ENCODE assay signal across 8 cellular contexts in genomic region chr10:69325637-69326523, GRCh38. TPM values are rescaled to one million over a fixed set of nuclear protein-coding genes. Genes with fewer than 3 reads are reported as not detected.
DNase-seq lines count a peak whose midpoint lies in the region; FAIRE-seq and TF ChIP-seq lines count a peak whose summit lies in the region.
"Not testable (repeated sequence)": the region's sequence is repeated elsewhere in the genome, so short reads cannot be mapped to it uniquely, and the experiment has no call there.

No MANE protein-coding gene starts in this region.

- peak overlapping the region; percentile 39 for H3K4me3 Mint-ChIP-seq in osteocyte (ENCODE audit: unreplicated experiment)

- peak overlapping the region in 1 of 2 experiments; percentile 75; a peak in 2 of 4 replicates for H3K27ac ChIP-seq in SK-N-SH (ENCODE audit: low read depth in 2 of 2, low read length in 1 of 2)
- peak overlapping the region; percentile 57 to 90 for H3K27ac ChIP-seq in ascending aorta
- not testable (repeated sequence) for H3K27ac ChIP-seq in endothelial cell of umbilical vein (ENCODE audit: insufficient read depth, low read depth, low read length)
- peak overlapping the region; percentile 67 for H3K27ac ChIP-seq in iPS-20b (ENCODE audit: low read length)

- BruUV-seq in endothelial cell of umbilical vein (replicated peaks; lab: Mats Ljungman, UMichigan) = not testable (repeated sequence)

- TF ChIP-seq CTCF in SK-N-SH (IDR thresholded peaks at IDR 0.05); ascending aorta (IDR thresholded peaks at IDR 0.05); osteocyte (IDR thresholded peaks at IDR 0.05): not testable (repeated sequence)
- TF ChIP-seq CTCF in endothelial cell of umbilical vein (IDR thresholded peaks at IDR 0.05; ENCODE audit: extremely low read depth in 1 of 2, insufficient read depth in 1 of 2, low read depth in 1 of 2, low read length in 2 of 2) = peak in 1 of 2 donors; percentile 4

- POLR2A ChIA-PET in SK-N-SH (lab: Yijun Ruan, JAX) = not testable (repeated sequence)
- POLR2A ChIA-PET in endothelial cell of umbilical vein (lab: Charles Lee) = interaction anchor here (0.6 kb wide), 1 partner anchor 23 kb away, joined by 3 read pairs; no protein-coding TSS in a partner anchor

- H3K4me3 ChIP-seq in SK-N-SH (ENCODE audit: low read depth in 2 of 2, low read length in 1 of 2); ascending aorta; endothelial cell of umbilical vein (replicated peaks in 1 of 3; ENCODE audit: insufficient read depth in 1 of 3, low read depth in 1 of 3, low read length in 3 of 3): not testable (repeated sequence)
- H3K4me3 ChIP-seq in iPS-20b (ENCODE audit: low read length) = peak overlapping the region; percentile 42; the same call in 1 of the 2 replicates

- peak; percentile 78 for FAIRE-seq in endothelial cell of umbilical vein (lab: Jason Lieb, UNC)

- H3K36me3 Mint-ChIP-seq in osteocyte (ENCODE audit: unreplicated experiment) = not testable (repeated sequence)

- H3K27me3 ChIP-seq in SK-N-SH (ENCODE audit: insufficient read depth); ascending aorta; endothelial cell of umbilical vein (ENCODE audit: control insufficient read depth in 2 of 2, insufficient read depth in 2 of 2, low read length in 2 of 2); iPS-20b (ENCODE audit: insufficient read depth, low read length): not testable (repeated sequence)

- H3K9me3 Mint-ChIP-seq in osteocyte (ENCODE audit: unreplicated experiment) = not testable (repeated sequence)

- CTCF ChIA-PET in SK-N-SH (lab: Yijun Ruan, JAX) (interaction anchor here (0.8 kb wide), 1 partner anchor 86 kb away, joined by 3 read pairs; no protein-coding TSS in a partner anchor), endothelial cell of umbilical vein (lab: Charles Lee) (interaction anchor here (1.2 kb wide), 2 partner anchors 67 to 91 kb away, joined by 4 read pairs; no protein-coding TSS in a partner anchor)

- H3K9me3 ChIP-seq in SK-N-SH; ascending aorta; endothelial cell of umbilical vein (replicated peaks; ENCODE audit: control insufficient read depth, insufficient read depth, low read length); iPS-20b (ENCODE audit: insufficient read depth, low read depth, low read length): not testable (repeated sequence)

- intact Hi-C loops in ascending aorta (cut with DNase I); endothelial cell of umbilical vein (cut with micrococcal nuclease): not testable (repeated sequence)

- H3K36me3 ChIP-seq in SK-N-SH (replicated peaks in 1 of 2; ENCODE audit: control insufficient read depth in 1 of 2, insufficient read depth in 2 of 2, low read length in 1 of 2) = peaks cover 0 to 14% of the 10 kb centered on the region in 2 experiments
- H3K36me3 ChIP-seq in ascending aorta; endothelial cell of umbilical vein (ENCODE audit: control insufficient read depth in 2 of 2, extremely low read depth in 1 of 2, insufficient read depth in 2 of 2, low read length in 2 of 2); iPS-20b (ENCODE audit: insufficient read depth, low read depth, low read length): not testable (repeated sequence)

- H3K4me1 Mint-ChIP-seq in osteocyte (ENCODE audit: unreplicated experiment) = peaks cover 57% of the 10 kb centered on the region

- TF ChIP-seq POLR2A in endothelial cell of umbilical vein (IDR thresholded peaks at IDR 0.05; ENCODE audit: low read depth, low read length) = not testable (repeated sequence)

- H3K27me3 Mint-ChIP-seq in osteocyte (ENCODE audit: unreplicated experiment) = not testable (repeated sequence)

- WGBS in SK-N-SH (ENCODE audit: low lambda C conversion rate) = 61% methylated on average over 23 of the region's 24 CpGs

- DNase-seq in 8988T (peak; percentile 57), ELF-1 (ENCODE audit: low read depth, low spot score) (peak; percentile 67), NCI-H1694 treated with DMSO at 0.1 percent for 48 hours (lab: John Stamatoyannopoulos, UW) (peak; percentile 28), SK-N-SH (peak; percentile 80), endothelial cell of umbilical vein (ENCODE audit: low read depth, low spot score) (peak; percentile 50)
- DNase-seq in ascending aorta (ENCODE audit: low spot score in 2 of 2); osteocyte (ENCODE audit: extremely low spot score, unreplicated experiment): not testable (repeated sequence)

- H3K79me2 ChIP-seq in SK-N-SH (ENCODE audit: insufficient read depth) (peaks cover 100% of the 10 kb centered on the region), endothelial cell of umbilical vein (ENCODE audit: control insufficient read depth, insufficient read depth, low read length) (peaks cover 88% of the 10 kb centered on the region)

- H3F3A ChIP-seq in SK-N-SH (replicated peaks; ENCODE audit: insufficient read depth) = not testable (repeated sequence)

- H3K9me2 ChIP-seq in SK-N-SH = not testable (repeated sequence)

- H3K4me2 ChIP-seq in SK-N-SH = not testable (repeated sequence)
- H3K4me2 ChIP-seq in endothelial cell of umbilical vein (ENCODE audit: insufficient read depth, low read length) = peak overlapping the region; percentile 34

- H3K9ac ChIP-seq in SK-N-SH; endothelial cell of umbilical vein (replicated peaks; ENCODE audit: extremely low read depth, insufficient read depth, low read length): not testable (repeated sequence)
- peak overlapping the region; percentile 73; the same call in 1 of the 2 replicates for H3K9ac ChIP-seq in iPS-20b (ENCODE audit: low read depth, low read length)

- peaks cover 15 to 35% of the 10 kb centered on the region in 2 experiments; a peak in 3 of 4 replicates for H3K4me1 ChIP-seq in SK-N-SH (ENCODE audit: control insufficient read depth in 1 of 2, insufficient read depth in 2 of 2, low read depth in 1 of 2, low read length in 1 of 2)
- H3K4me1 ChIP-seq in ascending aorta = peaks cover 9 to 72% of the 10 kb centered on the region in 2 donors
- peaks cover 36% of the 10 kb centered on the region for H3K4me1 ChIP-seq in endothelial cell of umbilical vein (ENCODE audit: control insufficient read depth, extremely low read depth, insufficient read depth, low read length)
- H3K4me1 ChIP-seq in iPS-20b (ENCODE audit: insufficient read depth, low read length) = peaks cover 57% of the 10 kb centered on the region

- peak in 1 of 2 experiments; percentile 52; a peak in 1 of 4 replicates for TF ChIP-seq EP300 in SK-N-SH (IDR thresholded peaks at IDR 0.05; ENCODE audit: borderline replicate concordance in 1 of 2, low read depth in 1 of 2, low read length in 1 of 2)

- dilution Hi-C loops in endothelial cell of umbilical vein (cut with MboI; ENCODE audit: extremely low pct_ligation_motif_present, low sequenced_read_pairs) = not testable (repeated sequence)

- H4K20me1 ChIP-seq in SK-N-SH (ENCODE audit: insufficient read depth) = peaks cover 93% of the 10 kb centered on the region
- not testable (repeated sequence) for H4K20me1 ChIP-seq in endothelial cell of umbilical vein (replicated peaks; ENCODE audit: control insufficient read depth, extremely low read depth, insufficient read depth, low read length)

- not testable (repeated sequence) for H2AFZ ChIP-seq in SK-N-SH (ENCODE audit: low read depth); endothelial cell of umbilical vein (ENCODE audit: low read depth, low read length)

- peak overlapping the region; percentile 70 for H3K27ac Mint-ChIP-seq in osteocyte (ENCODE audit: unreplicated experiment)

- not testable (repeated sequence) for H3K9me1 ChIP-seq in endothelial cell of umbilical vein (replicated peaks; ENCODE audit: control insufficient read depth, extremely low read depth, insufficient read depth, low read length)

- peak; percentile 37 for TF ChIP-seq RAD21 in SK-N-SH (IDR thresholded peaks at IDR 0.05; ENCODE audit: low read length)

TF ChIP-seq in SK-N-SH, 30 proteins besides CTCF, POLR2A, EP300 and RAD21:
- TF ChIP-seq MXI1 (IDR thresholded peaks at IDR 0.05; ENCODE audit: low read depth, low read length) (peak; percentile 54; the same call in 1 of the 2 replicates), RCOR1 (IDR thresholded peaks at IDR 0.05; ENCODE audit: low read length) (0 out of 2 replicates have a peak, but pooled peaks have one; percentile 16)

RNA-seq across cellular contexts. Expression of gene HK1, which starts 47.6 kb away (rescaled TPM):
- polyA plus RNA-seq in SK-N-SH (2012; rRNA removed) = 32.0 and 38.7 TPM in 2 replicates
- polyA plus RNA-seq in SK-N-SH (2012; cell fraction: cytosol; rRNA removed) = 35.7 and 35.8 TPM in 2 replicates
- 38.1 and 44.0 TPM in 2 replicates for polyA plus RNA-seq in SK-N-SH (2012; cell fraction: nucleus; rRNA removed)
- 128 TPM for total RNA-seq in ascending aorta
- total RNA-seq in endothelial cell of umbilical vein = 120 and 121 TPM in 2 replicates
- 35.9 and 50.8 TPM in 2 replicates for polyA plus RNA-seq in endothelial cell of umbilical vein
- 44.9 and 54.6 TPM in 2 replicates for polyA plus RNA-seq in endothelial cell of umbilical vein (2011; cell fraction: cytosol; rRNA removed)
- polyA plus RNA-seq in endothelial cell of umbilical vein (2011; cell fraction: nucleus; rRNA removed) = 54.9 and 58.1 TPM in 2 replicates
- 120 TPM in 2 replicates for polyA plus RNA-seq in endothelial cell of umbilical vein (2012)
- polyA minus RNA-seq in endothelial cell of umbilical vein = 97.6 and 101 TPM in 2 replicates
- 3.4 TPM for polyA minus RNA-seq in endothelial cell of umbilical vein (2011; cell fraction: cytosol; rRNA and poly(A)+ RNA removed)
- 25.6 and 26.7 TPM in 2 replicates for polyA minus RNA-seq in endothelial cell of umbilical vein (2011; cell fraction: nucleus; rRNA and poly(A)+ RNA removed)
- total RNA-seq in osteocyte = 59.4 and 61.3 TPM in 2 replicates
